In genomic region chr17:65967372-65967771, GRCh38 we compare ENCODE assay signal across 29 cellular contexts.
"Had no signal": no experiment of that assay in that cellular context is flagged by ENCODE, and none has a peak within 500 bp of the region (broad histone marks: within the 10 kb centered on the region; RNA-seq: fewer than 3 reads in every experiment).

No MANE protein-coding gene starts in this region.

- H3K27me3 ChIP-seq: ascending aorta, breast epithelium, cardiac muscle cell, colonic mucosa, gastrocnemius medialis, heart right ventricle had no signal

- H3K4me3 ChIP-seq: ascending aorta, breast epithelium, cardiac muscle cell, colonic mucosa, gastrocnemius medialis, heart right ventricle had no signal

- H3K36me3 ChIP-seq: ascending aorta, breast epithelium, cardiac muscle cell, colonic mucosa, gastrocnemius medialis, heart right ventricle had no signal

- H3K9me3 ChIP-seq: ascending aorta, breast epithelium, colonic mucosa, gastrocnemius medialis had no signal

- DNase-seq: activated CD4-positive, alpha-beta memory T cell treated with anti-CD3 and anti-CD28 coated beads for 36 hours; activated CD4-positive, alpha-beta T cell treated with anti-CD3 and anti-CD28 coated beads for 36 hours; activated CD4-positive, alpha-beta T cell treated with anti-CD3 and anti-CD28 coated beads, Interleukin-2, amount 10 ng/mL, durations not matched to agents 24 days and 14 days; activated CD4-positive, CD25-positive, alpha-beta regulatory T cell; activated CD4-positive, CD25-positive, alpha-beta regulatory T cell treated with anti-CD3 and anti-CD28 coated beads, Interleukin-2, amount 50 U/mL, for 72 hours; activated CD8-positive, alpha-beta memory T cell treated with anti-CD3 and anti-CD28 coated beads, Interleukin-2, amount 10 ng/mL, durations not matched to agents 7 days and 5 days; activated CD8-positive, alpha-beta memory T cell treated with anti-CD3 and anti-CD28 coated beads, Interleukin-2, amount 50 U/mL, for 48 hours; activated CD8-positive, alpha-beta T cell treated with anti-CD3 and anti-CD28 coated beads, Interleukin-2, amount 10 ng/mL, durations not matched to agents 7 days and 5 days; activated gamma-delta T cell; activated naive CD4-positive, alpha-beta T cell; activated naive CD4-positive, alpha-beta T cell treated with anti-CD3 and anti-CD28 coated beads, Interleukin-2, amount 10 ng/mL, durations not matched to agents 7 days and 5 days; activated naive CD8-positive, alpha-beta T cell treated with anti-CD3 and anti-CD28 coated beads, Interleukin-2, amount 10 ng/mL, durations not matched to agents 7 days and 5 days; activated T-cell treated with anti-CD3 and anti-CD28 coated beads for 4 hours; activated T-cell treated with anti-CD3 and anti-CD28 coated beads, Interleukin-2, amount 50 U/mL, for 24 hours; activated T-cell treated with anti-CD3 and anti-CD28 coated beads, Interleukin-2, amount 50 U/mL, for 72 hours; central memory CD4-positive, alpha-beta T cell; cerebellar nuclear complex; colonic mucosa; effector memory CD4-positive, alpha-beta T cell; endodermal cell; foreskin fibroblast; gastrocnemius medialis; heart right ventricle; T-helper 2 cell had no signal

- H3K27ac ChIP-seq: ascending aorta, breast epithelium, cardiac muscle cell, colonic mucosa, gastrocnemius medialis, heart right ventricle had no signal

- ATAC-seq: activated CD4-positive, alpha-beta T cell treated with anti-CD3 and anti-CD28 coated beads for 36 hours; activated CD8-positive, alpha-beta memory T cell treated with anti-CD3 and anti-CD28 coated beads, Interleukin-2, amount 10 ng/mL, durations not matched to agents 7 days and 5 days; activated CD8-positive, alpha-beta T cell treated with anti-CD3 and anti-CD28 coated beads, Interleukin-2, amount 10 ng/mL, durations not matched to agents 7 days and 5 days; activated naive CD4-positive, alpha-beta T cell treated with anti-CD3 and anti-CD28 coated beads, Interleukin-2, amount 50 U/mL, for 72 hours; activated T-cell treated with anti-CD3 and anti-CD28 coated beads, Interleukin-2, amount 50 U/mL, for 72 hours; esophagus mucosa; gastrocnemius medialis; heart right ventricle had no signal

- H3K4me1 ChIP-seq: ascending aorta, breast epithelium, colonic mucosa, gastrocnemius medialis, heart right ventricle had no signal
